ENCODE assay signal across 3 cellular contexts in the genomic region with DNA sequence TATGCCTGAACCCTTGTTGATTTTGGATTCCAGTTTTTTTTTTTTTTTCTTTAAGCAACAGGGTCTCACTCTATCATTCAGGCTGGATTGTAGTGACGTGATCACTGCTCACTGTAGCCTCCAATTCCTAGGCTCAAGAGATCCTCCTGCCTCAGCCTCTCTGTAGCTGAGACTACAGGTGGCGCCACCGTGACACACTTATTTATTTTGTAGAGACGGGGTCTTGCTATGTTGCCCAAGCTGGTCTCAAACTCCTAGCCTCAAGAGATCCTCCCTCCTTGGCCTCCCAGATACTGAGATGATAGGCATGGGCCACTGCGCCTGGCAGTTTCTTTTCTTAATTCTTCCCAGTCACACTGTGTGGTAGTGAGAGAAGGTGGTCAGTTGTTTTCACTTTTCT.
TF ChIP-seq lines count a peak whose summit lies in the region.

No MANE protein-coding gene starts in this region.

TF ChIP-seq in HepG2, 621 proteins besides CTCF, POLR2A, EP300 and RAD21:
- TF ChIP-seq STAG1 (CRISPR knock-in tag; IDR thresholded peaks at IDR 0.05) = peak; percentile 20; the same call in 1 of the 2 replicates
- TF ChIP-seq, protein P1, sequence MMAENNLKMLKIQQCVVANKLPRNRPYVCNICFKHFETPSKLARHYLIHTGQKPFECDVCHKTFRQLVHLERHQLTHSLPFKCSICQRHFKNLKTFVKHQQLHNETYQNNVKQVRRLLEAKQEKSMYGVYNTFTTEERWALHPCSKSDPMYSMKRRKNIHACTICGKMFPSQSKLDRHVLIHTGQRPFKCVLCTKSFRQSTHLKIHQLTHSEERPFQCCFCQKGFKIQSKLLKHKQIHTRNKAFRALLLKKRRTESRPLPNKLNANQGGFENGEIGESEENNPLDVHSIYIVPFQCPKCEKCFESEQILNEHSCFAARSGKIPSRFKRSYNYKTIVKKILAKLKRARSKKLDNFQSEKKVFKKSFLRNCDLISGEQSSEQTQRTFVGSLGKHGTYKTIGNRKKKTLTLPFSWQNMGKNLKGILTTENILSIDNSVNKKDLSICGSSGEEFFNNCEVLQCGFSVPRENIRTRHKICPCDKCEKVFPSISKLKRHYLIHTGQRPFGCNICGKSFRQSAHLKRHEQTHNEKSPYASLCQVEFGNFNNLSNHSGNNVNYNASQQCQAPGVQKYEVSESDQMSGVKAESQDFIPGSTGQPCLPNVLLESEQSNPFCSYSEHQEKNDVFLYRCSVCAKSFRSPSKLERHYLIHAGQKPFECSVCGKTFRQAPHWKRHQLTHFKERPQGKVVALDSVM (CRISPR knock-in tag; IDR thresholded peaks at IDR 0.05) = peak; percentile 92
- peak; percentile 92 for TF ChIP-seq ZNF121 (CRISPR knock-in tag; IDR thresholded peaks at IDR 0.05)
- no peak for TF ChIP-seq DPF2 (CRISPR knock-in tag; IDR thresholded peaks at IDR 0.05; ENCODE audit: borderline replicate concordance, low read depth)

TF ChIP-seq in Ishikawa, 13 proteins besides CTCF, POLR2A, EP300 and RAD21:
- TF ChIP-seq NFIC (IDR thresholded peaks at IDR 0.05) (no peak), TEAD4 (IDR thresholded peaks at IDR 0.05) (no peak), CREB1 (IDR thresholded peaks at IDR 0.05; ENCODE audit: low read depth) (no peak), CEBPB (IDR thresholded peaks at IDR 0.05) (no peak), TCF12 (IDR thresholded peaks at IDR 0.05; ENCODE audit: low read depth) (no peak), TAF1 (IDR thresholded peaks at IDR 0.05; ENCODE audit: low read depth) (no peak), YY1 (IDR thresholded peaks at IDR 0.05; ENCODE audit: low read depth) (no peak), ZBTB7A (IDR thresholded peaks at IDR 0.05; ENCODE audit: low read depth) (no peak), FOXM1 (IDR thresholded peaks at IDR 0.05; ENCODE audit: borderline replicate concordance, low read depth) (no peak)
- TF ChIP-seq, protein P2, sequence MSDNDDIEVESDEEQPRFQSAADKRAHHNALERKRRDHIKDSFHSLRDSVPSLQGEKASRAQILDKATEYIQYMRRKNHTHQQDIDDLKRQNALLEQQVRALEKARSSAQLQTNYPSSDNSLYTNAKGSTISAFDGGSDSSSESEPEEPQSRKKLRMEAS (IDR thresholded peaks at IDR 0.05) = no peak

TF ChIP-seq in K562, 482 proteins besides CTCF, POLR2A, EP300 and RAD21:
- no peak for TF ChIP-seq ZNF12 (CRISPR knock-in tag; IDR thresholded peaks at IDR 0.05)
- TF ChIP-seq ZNF282 (CRISPR knock-in tag; IDR thresholded peaks at IDR 0.05) = no peak
- TF ChIP-seq, protein P3, sequence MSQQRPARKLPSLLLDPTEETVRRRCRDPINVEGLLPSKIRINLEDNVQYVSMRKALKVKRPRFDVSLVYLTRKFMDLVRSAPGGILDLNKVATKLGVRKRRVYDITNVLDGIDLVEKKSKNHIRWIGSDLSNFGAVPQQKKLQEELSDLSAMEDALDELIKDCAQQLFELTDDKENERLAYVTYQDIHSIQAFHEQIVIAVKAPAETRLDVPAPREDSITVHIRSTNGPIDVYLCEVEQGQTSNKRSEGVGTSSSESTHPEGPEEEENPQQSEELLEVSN (IDR thresholded peaks at IDR 0.05; ENCODE audit: borderline replicate concordance in 1 of 2, extremely low read depth in 1 of 2, insufficient read depth in 1 of 2, insufficient read length in 1 of 2, low read depth in 1 of 2, low read length in 1 of 2, poor library complexity in 1 of 2, severe bottlenecking in 1 of 2) = no peak
- peak; percentile 41; the same call in 1 of the 2 replicates for TF ChIP-seq BCOR (IDR thresholded peaks at IDR 0.05)
- no peak for TF ChIP-seq SNRNP70 (optimal IDR thresholded peaks at IDR 0.05; ENCODE audit: low read depth, low read length)
- peak; percentile 17 for TF ChIP-seq RBM25 (IDR thresholded peaks at IDR 0.05; ENCODE audit: low read depth, low read length, severe bottlenecking)
- TF ChIP-seq, protein P4, sequence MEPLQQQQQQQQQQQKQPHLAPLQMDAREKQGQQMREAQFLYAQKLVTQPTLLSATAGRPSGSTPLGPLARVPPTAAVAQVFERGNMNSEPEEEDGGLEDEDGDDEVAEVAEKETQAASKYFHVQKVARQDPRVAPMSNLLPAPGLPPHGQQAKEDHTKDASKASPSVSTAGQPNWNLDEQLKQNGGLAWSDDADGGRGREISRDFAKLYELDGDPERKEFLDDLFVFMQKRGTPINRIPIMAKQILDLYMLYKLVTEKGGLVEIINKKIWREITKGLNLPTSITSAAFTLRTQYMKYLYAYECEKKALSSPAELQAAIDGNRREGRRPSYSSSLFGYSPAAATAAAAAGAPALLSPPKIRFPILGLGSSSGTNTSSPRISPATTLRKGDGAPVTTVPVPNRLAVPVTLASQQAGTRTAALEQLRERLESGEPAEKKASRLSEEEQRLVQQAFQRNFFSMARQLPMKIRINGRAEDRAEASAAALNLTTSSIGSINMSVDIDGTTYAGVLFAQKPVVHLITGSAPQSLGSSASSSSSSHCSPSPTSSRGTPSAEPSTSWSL (CRISPR knock-in tag; IDR thresholded peaks at IDR 0.05; ENCODE audit: borderline replicate concordance) = no peak
- no peak for TF ChIP-seq ZNF589 (CRISPR knock-in tag; IDR thresholded peaks at IDR 0.05; ENCODE audit: low read depth)
- peak; percentile 61 for TF ChIP-seq ZNF121 (CRISPR knock-in tag; conservative IDR thresholded peaks at IDR 0.05)
- TF ChIP-seq SREBF2 (CRISPR knock-in tag; IDR thresholded peaks at IDR 0.05) = no peak
- no peak for TF ChIP-seq COPS2 (conservative IDR thresholded peaks at IDR 0.05)
- no peak for TF ChIP-seq SPI1 (IDR thresholded peaks at IDR 0.05; ENCODE audit: borderline replicate concordance, low read depth, low read length)
- TF ChIP-seq, protein P5, sequence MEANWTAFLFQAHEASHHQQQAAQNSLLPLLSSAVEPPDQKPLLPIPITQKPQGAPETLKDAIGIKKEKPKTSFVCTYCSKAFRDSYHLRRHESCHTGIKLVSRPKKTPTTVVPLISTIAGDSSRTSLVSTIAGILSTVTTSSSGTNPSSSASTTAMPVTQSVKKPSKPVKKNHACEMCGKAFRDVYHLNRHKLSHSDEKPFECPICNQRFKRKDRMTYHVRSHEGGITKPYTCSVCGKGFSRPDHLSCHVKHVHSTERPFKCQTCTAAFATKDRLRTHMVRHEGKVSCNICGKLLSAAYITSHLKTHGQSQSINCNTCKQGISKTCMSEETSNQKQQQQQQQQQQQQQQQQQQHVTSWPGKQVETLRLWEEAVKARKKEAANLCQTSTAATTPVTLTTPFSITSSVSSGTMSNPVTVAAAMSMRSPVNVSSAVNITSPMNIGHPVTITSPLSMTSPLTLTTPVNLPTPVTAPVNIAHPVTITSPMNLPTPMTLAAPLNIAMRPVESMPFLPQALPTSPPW (CRISPR knock-in tag; IDR thresholded peaks at IDR 0.05) = no peak
- TF ChIP-seq SMARCA5 (IDR thresholded peaks at IDR 0.05) = 0 out of 2 replicates have a peak, but pooled peaks have one; percentile 41
- no peak for TF ChIP-seq KLF16 (IDR thresholded peaks at IDR 0.05)
- no peak for TF ChIP-seq HMG20B (CRISPR knock-in tag; IDR thresholded peaks at IDR 0.05)
- TF ChIP-seq ZNF384 (IDR thresholded peaks at IDR 0.05; ENCODE audit: low read depth, low read length) = no peak
- TF ChIP-seq SUPT5H (IDR thresholded peaks at IDR 0.05) = no peak
- no peak for TF ChIP-seq MEF2A (IDR thresholded peaks at IDR 0.05; ENCODE audit: control insufficient read depth, low read depth, low read length)
- TF ChIP-seq, protein P6, sequence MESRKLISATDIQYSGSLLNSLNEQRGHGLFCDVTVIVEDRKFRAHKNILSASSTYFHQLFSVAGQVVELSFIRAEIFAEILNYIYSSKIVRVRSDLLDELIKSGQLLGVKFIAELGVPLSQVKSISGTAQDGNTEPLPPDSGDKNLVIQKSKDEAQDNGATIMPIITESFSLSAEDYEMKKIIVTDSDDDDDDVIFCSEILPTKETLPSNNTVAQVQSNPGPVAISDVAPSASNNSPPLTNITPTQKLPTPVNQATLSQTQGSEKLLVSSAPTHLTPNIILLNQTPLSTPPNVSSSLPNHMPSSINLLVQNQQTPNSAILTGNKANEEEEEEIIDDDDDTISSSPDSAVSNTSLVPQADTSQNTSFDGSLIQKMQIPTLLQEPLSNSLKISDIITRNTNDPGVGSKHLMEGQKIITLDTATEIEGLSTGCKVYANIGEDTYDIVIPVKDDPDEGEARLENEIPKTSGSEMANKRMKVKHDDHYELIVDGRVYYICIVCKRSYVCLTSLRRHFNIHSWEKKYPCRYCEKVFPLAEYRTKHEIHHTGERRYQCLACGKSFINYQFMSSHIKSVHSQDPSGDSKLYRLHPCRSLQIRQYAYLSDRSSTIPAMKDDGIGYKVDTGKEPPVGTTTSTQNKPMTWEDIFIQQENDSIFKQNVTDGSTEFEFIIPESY (CRISPR knock-in tag; IDR thresholded peaks at IDR 0.05) = peak; percentile 67
- no peak for TF ChIP-seq ZNF436 (CRISPR knock-in tag; IDR thresholded peaks at IDR 0.05)
- TF ChIP-seq TAF1 (IDR thresholded peaks at IDR 0.05; ENCODE audit: control insufficient read depth, extremely low read depth, insufficient read depth, low read length, severe bottlenecking) = no peak
- no peak for TF ChIP-seq ZNF431 (CRISPR knock-in tag; IDR thresholded peaks at IDR 0.05)
